1 cellular context compared by ENCODE assay signal in genomic region chr11:123083623-123084029, GRCh38.
TF ChIP-seq lines count a peak whose summit lies in the region.

No MANE protein-coding gene starts in this region.

TF ChIP-seq in GM23338, 12 proteins besides CTCF, POLR2A, EP300 and RAD21 (continued from another document):
- no peak for TF ChIP-seq REST (IDR thresholded peaks at IDR 0.05; ENCODE audit: unreplicated experiment)
